19 cellular contexts compared by ENCODE assay signal in the genomic region with DNA sequence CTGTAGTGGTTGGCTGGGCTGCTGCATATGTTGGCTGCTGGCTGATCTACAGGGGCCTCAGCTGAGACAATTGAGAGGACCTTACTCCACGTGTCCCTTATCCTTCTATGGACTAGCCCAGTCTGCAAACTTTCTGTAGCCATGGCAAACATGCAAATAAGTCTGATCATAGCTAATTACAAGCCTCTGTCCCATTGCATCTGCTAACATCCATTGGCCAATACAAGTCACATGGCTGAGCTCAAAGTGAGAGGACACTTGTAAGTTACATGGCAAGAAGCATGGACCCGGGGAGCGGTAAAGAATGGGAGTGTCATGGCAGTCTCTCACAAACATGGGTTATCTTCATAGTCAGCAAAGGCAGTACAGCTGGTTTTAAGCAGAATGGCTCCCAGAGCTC.
"Had no signal": no experiment of that assay in that cellular context is flagged by ENCODE, and none has a peak within 500 bp of the region (broad histone marks: within the 10 kb centered on the region; RNA-seq: fewer than 3 reads in every experiment).

No MANE protein-coding gene starts in this region.

- DNase-seq: activated CD4-positive, alpha-beta T cell treated with anti-CD3 and anti-CD28 coated beads, Interleukin-2, amount 10 ng/mL, durations not matched to agents 24 days and 14 days; activated CD4-positive, CD25-positive, alpha-beta regulatory T cell; activated CD8-positive, alpha-beta memory T cell treated with anti-CD3 and anti-CD28 coated beads, Interleukin-2, amount 50 U/mL, for 4 hours; activated CD8-positive, alpha-beta T cell treated with anti-CD3 and anti-CD28 coated beads, Interleukin-2, amount 10 ng/mL, durations not matched to agents 7 days and 5 days; activated gamma-delta T cell; effector CD4-positive, alpha-beta T cell; kidney glomerular epithelial cell; left ventricle myocardium superior; ovary; psoas muscle; right cardiac atrium; T-helper 9 cell; uterus had no signal

- H3K4me1 ChIP-seq: breast epithelium, neural progenitor cell, psoas muscle, tibial nerve, uterus had no signal

- H3K27me3 ChIP-seq: adrenal gland, breast epithelium, neural progenitor cell, ovary, tibial nerve, uterus had no signal

- H3K4me3 ChIP-seq: adrenal gland, breast epithelium, neural progenitor cell, ovary, psoas muscle, skin epidermis, tibial nerve, uterus had no signal

- H3K36me3 ChIP-seq: adrenal gland, breast epithelium, neural progenitor cell, ovary, tibial nerve, uterus had no signal

- H3K4me2 ChIP-seq: neural progenitor cell had no signal

- H3K9me3 ChIP-seq: adrenal gland, breast epithelium, ovary, psoas muscle, tibial nerve, uterus had no signal

- ATAC-seq: activated CD8-positive, alpha-beta T cell treated with anti-CD3 and anti-CD28 coated beads, Interleukin-2, amount 10 ng/mL, durations not matched to agents 7 days and 5 days; activated naive CD4-positive, alpha-beta T cell treated with anti-CD3 and anti-CD28 coated beads, Interleukin-2, amount 50 U/mL, for 72 hours; left ventricle myocardium superior; psoas muscle; right cardiac atrium had no signal

- H3K27ac ChIP-seq: adrenal gland, neural progenitor cell, ovary, psoas muscle, skin epidermis, tibial nerve, uterus had no signal
